ENCODE assay signal across 25 cellular contexts in genomic region chr3:33758278-33758677, GRCh38.
"Had no signal": no experiment of that assay in that cellular context is flagged by ENCODE, and none has a peak within 500 bp of the region (broad histone marks: within the 10 kb centered on the region; RNA-seq: fewer than 3 reads in every experiment).

No MANE protein-coding gene starts in this region.

- ATAC-seq: Right ventricle myocardium inferior, SK-N-SH treated with all-trans-retinoic acid at 6 μM for 48 hours had no signal

- H3K4me3 ChIP-seq: MG63, SJCRH30 had no signal

- H3K27ac ChIP-seq: HL-60, SJCRH30 had no signal

- DNase-seq: IMR-90, Karpas-422, KG1, MG63, NCI-H1092, NCI-H1105 treated with DMSO at 0.1 percent for 48 hours, NCI-H1417 treated with DMSO at 0.1 percent for 48 hours, NCI-H146, NCI-H1694 treated with DMSO at 0.1 percent for 48 hours, NCI-H1930, NCI-H2081, NCI-H2107, NCI-H2171, NCI-H226, NCI-H446, NCI-H510A, NCI-H524 treated with DMSO at 0.1 percent for 48 hours, NCI-H69, NCI-H774, RPMI8226, SHP77 treated with DMSO at 0.1 percent for 48 hours, SJCRH30 had no signal

- H3K36me3 ChIP-seq: MG63, SJCRH30 had no signal

- H3K27me3 ChIP-seq: MG63, SJCRH30 had no signal

- H3K4me1 ChIP-seq: SJCRH30 had no signal

- H3K9me3 ChIP-seq: MG63, SJCRH30 had no signal
